9 cellular contexts compared by ENCODE assay signal in genomic region chr1:84360303-84360702, GRCh38. TPM values are rescaled to one million over a fixed set of nuclear protein-coding genes. Genes with fewer than 3 reads are reported as not detected.
"Had no signal": no experiment of that assay in that cellular context is flagged by ENCODE, and none has a peak within 500 bp of the region (broad histone marks: within the 10 kb centered on the region; RNA-seq: fewer than 3 reads in every experiment).

No MANE protein-coding gene starts in this region.

- H3K4me1 Mint-ChIP-seq: GM23338, H9 had no signal

- H3K27ac ChIP-seq: HL-60 had no signal

- H3K4me3 Mint-ChIP-seq: GM23338, H9, HFFc6, IgD-negative memory B cell had no signal

- ATAC-seq: GM23338, HepG2 had no signal

- DNase-seq: H9, HCEC 1CT, HFFc6 had no signal

- H3K27ac Mint-ChIP-seq: GM23338, H9, HFFc6, IgD-negative memory B cell had no signal

- H3K9me3 Mint-ChIP-seq: GM23338, H9, HFFc6 had no signal

- H3K4me3 ChIP-seq: GM23338 had no signal

RNA-seq across cellular contexts. Expression of gene DNASE2B, which starts 38.0 kb away (rescaled TPM):
- total RNA-seq: GM23338, H1, H9, HepG2, HFFc6, HT1080 had no signal
